Comparison of ENCODE assay signal across 7 cellular contexts in the genomic region with DNA sequence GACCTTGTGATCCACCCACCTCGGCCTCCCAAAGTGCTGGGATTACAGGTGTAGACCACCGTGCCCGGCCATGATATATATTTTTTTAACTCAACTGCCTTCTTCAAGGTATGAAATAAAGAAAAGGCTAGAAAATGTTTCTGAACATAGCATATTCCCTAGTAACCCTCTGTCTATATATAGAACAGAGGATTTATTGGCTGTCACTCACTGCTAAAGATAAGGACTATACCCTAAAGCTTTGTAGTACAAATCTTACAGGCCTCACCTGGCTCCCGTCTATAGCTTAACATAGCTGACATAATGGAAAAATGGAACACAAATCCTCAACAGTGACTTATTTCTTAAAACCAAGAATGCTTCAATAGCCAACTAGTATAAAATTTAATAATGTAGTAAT.
"Had no signal": no experiment of that assay in that cellular context is flagged by ENCODE, and none has a peak within 500 bp of the region (broad histone marks: within the 10 kb centered on the region; RNA-seq: fewer than 3 reads in every experiment).

No MANE protein-coding gene starts in this region.

- ATAC-seq: HepG2 had no signal

- FAIRE-seq: HepG2, HTR-8/SVneo had no signal

- H3K9ac ChIP-seq: KMS-11 had no signal

- H3K27ac ChIP-seq: HL-60, KMS-11 had no signal

- DNase-seq: IMR-90, KBM-7, KG1 had no signal

- H3K4me2 ChIP-seq: KMS-11 had no signal
